Comparison of ENCODE assay signal across 8 cellular contexts in genomic region chr2:218285604-218286003, GRCh38. TPM values are rescaled to one million over a fixed set of nuclear protein-coding genes. Genes with fewer than 3 reads are reported as not detected.
DNase-seq lines count a peak whose midpoint lies in the region; TF ChIP-seq lines count a peak whose summit lies in the region.

No MANE protein-coding gene starts in this region.

- peak overlapping the region; percentile 60 for H3K4me3 ChIP-seq in CD8-positive, alpha-beta memory T cell (ENCODE audit: low read length)
- H3K4me3 ChIP-seq in epithelial cell of proximal tubule (ENCODE audit: low read depth, low read length) = peak overlapping the region; percentile 58

- H3K4me1 Mint-ChIP-seq in CD8-positive, alpha-beta memory T cell = peaks cover 75 to 83% (median 81%) of the 10 kb centered on the region in 3 donors

- H3K27me3 ChIP-seq in CD8-positive, alpha-beta memory T cell (ENCODE audit: insufficient read depth, low read length, poor library complexity, severe bottlenecking) = no peaks in the 10 kb centered on the region

- H3K9me3 ChIP-seq in CD8-positive, alpha-beta memory T cell (ENCODE audit: low read length) = no peaks in the 10 kb centered on the region

- CTCF ChIA-PET in CD8-positive, alpha-beta memory T cell (lab: Charles Lee) = interaction anchor here (0.6 to 7.8 kb wide), 9 partner anchors 8 to 111 kb away, joined by 3 to 134 read pairs (median 6); partner anchors contain the start of genes AAMP, CATIP and PNKD

- TF ChIP-seq CTCF in epithelial cell of proximal tubule (conservative IDR thresholded peaks at IDR 0.05; ENCODE audit: low read depth, low read length) = no peak

- H3K36me3 ChIP-seq in CD8-positive, alpha-beta memory T cell (ENCODE audit: insufficient read depth, low read length) = peaks cover 23% of the 10 kb centered on the region

- POLR2A ChIA-PET in CD8-positive, alpha-beta memory T cell (lab: Charles Lee) = interaction anchor here (0.5 to 4.3 kb wide), 5 partner anchors 9 to 993 kb away, joined by 3 to 41 read pairs (median 6); partner anchors contain the start of genes AAMP and PNKD

- no peaks in the 10 kb centered on the region for H3K9me3 Mint-ChIP-seq in CD8-positive, alpha-beta memory T cell

- H3K27me3 Mint-ChIP-seq in CD8-positive, alpha-beta memory T cell = no peaks in the 10 kb centered on the region

- H3K4me1 ChIP-seq in CD8-positive, alpha-beta memory T cell (ENCODE audit: insufficient read depth, low read length) = peaks cover 75% of the 10 kb centered on the region

- H3K4me3 Mint-ChIP-seq in CD8-positive, alpha-beta memory T cell = peak overlapping the region; percentile 76 to 93 (median 89)

- peak overlapping the region; percentile 97 to 100 (median 99) for H3K27ac Mint-ChIP-seq in CD8-positive, alpha-beta memory T cell

- DNase-seq in CD8-positive, alpha-beta memory T cell = peak in 2 of 5 donors; percentile 17 to 21
- DNase-seq in RPMI7951 (ENCODE audit: low read depth) (peak; percentile 60), epithelial cell of proximal tubule (ENCODE audit: low read depth) (no peak), nucleus accumbens (lab: John Stamatoyannopoulos, UW) (peak in 41 of 56 donors; percentile 13 to 73 (median 35)), HCEC 1CT (no peak), SKM-1 (lab: John Stamatoyannopoulos, UW; ENCODE audit: unreplicated experiment) (no peak), SHP77 (lab: John Stamatoyannopoulos, UW) (no peak), NCI-H526 (lab: John Stamatoyannopoulos, UW) (no peak)

- H3K36me3 Mint-ChIP-seq in CD8-positive, alpha-beta memory T cell = peaks cover 0 to 36% (median 2%) of the 10 kb centered on the region in 3 donors

- H3K27ac ChIP-seq in CD8-positive, alpha-beta memory T cell (ENCODE audit: low read depth, low read length) = peak overlapping the region; percentile 96

RNA-seq across cellular contexts. Expression of gene TMBIM1, which starts 6.7 kb away (rescaled TPM):
- total RNA-seq in CD8-positive, alpha-beta memory T cell = 10 to 100 TPM; 82.3 to 92.3 TPM
- 149 TPM for polyA plus RNA-seq in CD8-positive, alpha-beta memory T cell
- total RNA-seq in RPMI7951 (2014; rRNA removed; shearing (Covaris generic)) = 151 and 154 TPM in 2 replicates
- 109 and 165 TPM in 2 replicates for total RNA-seq in epithelial cell of proximal tubule

RNA-seq across cellular contexts. Expression of gene PNKD, which starts 15.3 kb away (rescaled TPM):
- total RNA-seq in CD8-positive, alpha-beta memory T cell = 10 to 100 TPM; 26.8 to 31.6 TPM
- polyA plus RNA-seq in CD8-positive, alpha-beta memory T cell = 111 TPM
- total RNA-seq in RPMI7951 (2014; rRNA removed; shearing (Covaris generic)) = 85.5 and 98.8 TPM in 2 replicates
- total RNA-seq in epithelial cell of proximal tubule = 53.3 and 55.3 TPM in 2 replicates

RNA-seq across cellular contexts. Expression of gene AAMP, which starts 15.7 kb away (rescaled TPM):
- 10 to 100 TPM; 94.8 to 95.2 TPM for total RNA-seq in CD8-positive, alpha-beta memory T cell
- polyA plus RNA-seq in CD8-positive, alpha-beta memory T cell = 86.1 TPM
- total RNA-seq in RPMI7951 (2014; rRNA removed; shearing (Covaris generic)) = 126 and 163 TPM in 2 replicates
- 119 and 173 TPM in 2 replicates for total RNA-seq in epithelial cell of proximal tubule

RNA-seq across cellular contexts. Expression of gene GPBAR1, which starts 24.8 kb away (rescaled TPM):
- total RNA-seq in CD8-positive, alpha-beta memory T cell = under 1 TPM; 0.51 to 0.72 TPM
- polyA plus RNA-seq in CD8-positive, alpha-beta memory T cell = not detected
- 0.12 TPM in 1 of 2 replicates, not detected in the other for total RNA-seq in RPMI7951 (2014; rRNA removed; shearing (Covaris generic))
- total RNA-seq in epithelial cell of proximal tubule = 1.0 and 2.3 TPM in 2 replicates

Comparison
In these comparisons a context has a peak if more than half of its experiments do, and no peak if none do; other contexts are left out.
1. DNase-seq: peak in RPMI7951 (single experiment) and nucleus accumbens (41 of 56); none in epithelial cell of proximal tubule (single experiment), HCEC 1CT (single experiment), SKM-1 (single experiment), SHP77 (0 of 2) and NCI-H526 (0 of 2).